Comparison of ENCODE assay signal across 1 cellular context in genomic region chr1:169105087-169105433, GRCh38.
TF ChIP-seq lines count a peak whose summit lies in the region.

No MANE protein-coding gene starts in this region.

TF ChIP-seq in GM23338, 12 proteins besides CTCF, POLR2A, EP300 and RAD21 (continued from another document):
- TF ChIP-seq, protein P1, sequence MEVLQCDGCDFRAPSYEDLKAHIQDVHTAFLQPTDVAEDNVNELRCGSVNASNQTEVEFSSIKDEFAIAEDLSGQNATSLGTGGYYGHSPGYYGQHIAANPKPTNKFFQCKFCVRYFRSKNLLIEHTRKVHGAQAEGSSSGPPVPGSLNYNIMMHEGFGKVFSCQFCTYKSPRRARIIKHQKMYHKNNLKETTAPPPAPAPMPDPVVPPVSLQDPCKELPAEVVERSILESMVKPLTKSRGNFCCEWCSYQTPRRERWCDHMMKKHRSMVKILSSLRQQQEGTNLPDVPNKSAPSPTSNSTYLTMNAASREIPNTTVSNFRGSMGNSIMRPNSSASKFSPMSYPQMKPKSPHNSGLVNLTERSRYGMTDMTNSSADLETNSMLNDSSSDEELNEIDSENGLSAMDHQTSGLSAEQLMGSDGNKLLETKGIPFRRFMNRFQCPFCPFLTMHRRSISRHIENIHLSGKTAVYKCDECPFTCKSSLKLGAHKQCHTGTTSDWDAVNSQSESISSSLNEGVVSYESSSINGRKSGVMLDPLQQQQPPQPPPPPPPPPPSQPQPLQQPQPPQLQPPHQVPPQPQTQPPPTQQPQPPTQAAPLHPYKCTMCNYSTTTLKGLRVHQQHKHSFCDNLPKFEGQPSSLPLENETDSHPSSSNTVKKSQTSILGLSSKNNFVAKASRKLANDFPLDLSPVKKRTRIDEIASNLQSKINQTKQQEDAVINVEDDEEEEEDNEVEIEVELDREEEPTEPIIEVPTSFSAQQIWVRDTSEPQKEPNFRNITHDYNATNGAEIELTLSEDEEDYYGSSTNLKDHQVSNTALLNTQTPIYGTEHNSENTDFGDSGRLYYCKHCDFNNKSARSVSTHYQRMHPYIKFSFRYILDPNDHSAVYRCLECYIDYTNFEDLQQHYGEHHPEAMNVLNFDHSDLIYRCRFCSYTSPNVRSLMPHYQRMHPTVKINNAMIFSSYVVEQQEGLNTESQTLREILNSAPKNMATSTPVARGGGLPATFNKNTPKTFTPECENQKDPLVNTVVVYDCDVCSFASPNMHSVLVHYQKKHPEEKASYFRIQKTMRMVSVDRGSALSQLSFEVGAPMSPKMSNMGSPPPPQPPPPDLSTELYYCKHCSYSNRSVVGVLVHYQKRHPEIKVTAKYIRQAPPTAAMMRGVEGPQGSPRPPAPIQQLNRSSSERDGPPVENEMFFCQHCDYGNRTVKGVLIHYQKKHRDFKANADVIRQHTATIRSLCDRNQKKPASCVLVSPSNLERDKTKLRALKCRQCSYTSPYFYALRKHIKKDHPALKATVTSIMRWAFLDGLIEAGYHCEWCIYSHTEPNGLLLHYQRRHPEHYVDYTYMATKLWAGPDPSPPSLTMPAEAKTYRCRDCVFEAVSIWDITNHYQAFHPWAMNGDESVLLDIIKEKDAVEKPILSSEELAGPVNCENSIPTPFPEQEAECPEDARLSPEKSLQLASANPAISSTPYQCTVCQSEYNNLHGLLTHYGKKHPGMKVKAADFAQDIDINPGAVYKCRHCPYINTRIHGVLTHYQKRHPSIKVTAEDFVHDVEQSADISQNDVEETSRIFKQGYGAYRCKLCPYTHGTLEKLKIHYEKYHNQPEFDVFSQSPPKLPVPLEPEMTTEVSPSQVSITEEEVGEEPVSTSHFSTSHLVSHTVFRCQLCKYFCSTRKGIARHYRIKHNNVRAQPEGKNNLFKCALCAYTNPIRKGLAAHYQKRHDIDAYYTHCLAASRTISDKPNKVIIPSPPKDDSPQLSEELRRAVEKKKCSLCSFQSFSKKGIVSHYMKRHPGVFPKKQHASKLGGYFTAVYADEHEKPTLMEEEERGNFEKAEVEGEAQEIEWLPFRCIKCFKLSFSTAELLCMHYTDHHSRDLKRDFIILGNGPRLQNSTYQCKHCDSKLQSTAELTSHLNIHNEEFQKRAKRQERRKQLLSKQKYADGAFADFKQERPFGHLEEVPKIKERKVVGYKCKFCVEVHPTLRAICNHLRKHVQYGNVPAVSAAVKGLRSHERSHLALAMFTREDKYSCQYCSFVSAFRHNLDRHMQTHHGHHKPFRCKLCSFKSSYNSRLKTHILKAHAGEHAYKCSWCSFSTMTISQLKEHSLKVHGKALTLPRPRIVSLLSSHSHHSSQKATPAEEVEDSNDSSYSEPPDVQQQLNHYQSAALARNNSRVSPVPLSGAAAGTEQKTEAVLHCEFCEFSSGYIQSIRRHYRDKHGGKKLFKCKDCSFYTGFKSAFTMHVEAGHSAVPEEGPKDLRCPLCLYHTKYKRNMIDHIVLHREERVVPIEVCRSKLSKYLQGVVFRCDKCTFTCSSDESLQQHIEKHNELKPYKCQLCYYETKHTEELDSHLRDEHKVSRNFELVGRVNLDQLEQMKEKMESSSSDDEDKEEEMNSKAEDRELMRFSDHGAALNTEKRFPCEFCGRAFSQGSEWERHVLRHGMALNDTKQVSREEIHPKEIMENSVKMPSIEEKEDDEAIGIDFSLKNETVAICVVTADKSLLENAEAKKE (CRISPR knock-in tag; IDR thresholded peaks at IDR 0.05) = no peak
- TF ChIP-seq ETS1 (IDR thresholded peaks at IDR 0.05) (no peak), ZNF331 (CRISPR knock-in tag; IDR thresholded peaks at IDR 0.05; ENCODE audit: low read depth) (no peak), JUNB (IDR thresholded peaks at IDR 0.05; ENCODE audit: unreplicated experiment) (no peak)
